17 cellular contexts compared by ENCODE assay signal in genomic region chr2:207354466-207354865, GRCh38.
DNase-seq lines count a peak whose midpoint lies in the region; ATAC-seq, FAIRE-seq and TF ChIP-seq lines count a peak whose summit lies in the region.
"Had no signal": no experiment of that assay in that cellular context is flagged by ENCODE, and none has a peak within 500 bp of the region (broad histone marks: within the 10 kb centered on the region; RNA-seq: fewer than 3 reads in every experiment).

No MANE protein-coding gene starts in this region.

- intact Hi-C loops in GM12878 (cut with micrococcal nuclease; ENCODE audit: unreplicated experiment) = loop anchor here (10.0 kb wide), 1 partner anchor 550 kb away; no protein-coding TSS in a partner anchor

- H3K27ac ChIP-seq in GM12878 (ENCODE audit: control insufficient read depth, insufficient read depth) (no peak overlapping the region), neural progenitor cell (no peak overlapping the region), substantia nigra (ENCODE audit: low read depth, low read length, poor library complexity, severe bottlenecking) (peak overlapping the region; percentile 42)
- H3K27ac ChIP-seq: C4-2B, HL-60 had no signal

- H3K4me2 ChIP-seq in GM12878 (ENCODE audit: control insufficient read depth, insufficient read depth) = no peak overlapping the region
- no peak overlapping the region for H3K4me2 ChIP-seq in neural progenitor cell

- peaks cover 28% of the 10 kb centered on the region for H3K4me1 Mint-ChIP-seq in neural progenitor cell

- peaks cover 7% of the 10 kb centered on the region; the same call in 1 of the 2 replicates for H3K4me1 ChIP-seq in GM12878 (ENCODE audit: control insufficient read depth, insufficient read depth, low read length)
- peaks cover 22% of the 10 kb centered on the region for H3K4me1 ChIP-seq in neural progenitor cell
- H3K4me1 ChIP-seq: BE2C, HAP-1 had no signal

- H3F3A ChIP-seq in neural progenitor cell (ENCODE audit: low read depth) = no peaks in the 10 kb centered on the region

- no peak for TF ChIP-seq RAD21 in GM12878 (IDR thresholded peaks at IDR 0.05; ENCODE audit: insufficient read depth, low read depth, low read length)

- H3K27me3 ChIP-seq in GM12878 (replicated peaks in 1 of 2; ENCODE audit: control insufficient read depth in 2 of 2, insufficient read depth in 2 of 2, low read length in 1 of 2) = no peaks in the 10 kb centered on the region
- H3K27me3 ChIP-seq in neural progenitor cell = no peaks in the 10 kb centered on the region
- H3K27me3 ChIP-seq: BE2C had no signal

- in situ Hi-C loops in GM12878 (cut with MboI) = no loop called here
- in situ Hi-C loops in G401 (cut with HindIII; ENCODE audit: low sequenced_read_pairs) = no loop called here

- DNase-seq in Ammon's horn (ENCODE audit: low spot score) (peak; percentile 15), GM12878 (ENCODE audit: low read depth, low spot score) (no peak), neural progenitor cell (ENCODE audit: low spot score) (peak; percentile 36), substantia nigra (lab: John Stamatoyannopoulos, UW) (peak in 9 of 49 donors; percentile 2 to 19 (median 9)), NCI-H1417 treated with DMSO at 0.1 percent for 48 hours (lab: John Stamatoyannopoulos, UW) (no peak), activated gamma-delta T cell treated with Interleukin-2 at 50 U/mL for 16 hours (no peak), G401 (ENCODE audit: low spot score) (no peak)
- DNase-seq: BE2C; CD4-positive, alpha-beta memory T cell; DMS79 had no signal

- CTCF ChIA-PET in GM12878 (lab: Yijun Ruan, JAX) = interaction anchor here (0.7 kb wide), 2 partner anchors 113 to 114 kb away, joined by 3 read pairs; no protein-coding TSS in a partner anchor

- no peak overlapping the region for H2AFZ ChIP-seq in GM12878 (ENCODE audit: control insufficient read depth, low read depth, low read length)
- H2AFZ ChIP-seq in neural progenitor cell (replicated peaks) = peak overlapping the region; percentile 7

- no peaks in the 10 kb centered on the region for H3K79me2 ChIP-seq in GM12878 (ENCODE audit: control insufficient read depth, insufficient read depth, low read length)
- H3K79me2 ChIP-seq in neural progenitor cell (ENCODE audit: low read depth) = no peaks in the 10 kb centered on the region

- SMC1A ChIA-PET in GM12878 (lab: Charles Lee; ENCODE audit: uncharacterized antibody, unreplicated experiment) = interaction anchor here (1.0 to 3.3 kb wide), 6 partner anchors 11 to 658 kb away, joined by 3 to 22 read pairs (median 7); no protein-coding TSS in a partner anchor

- H3K4me3 Mint-ChIP-seq in neural progenitor cell = no peak overlapping the region
- H3K4me3 Mint-ChIP-seq: CD4-positive, alpha-beta memory T cell had no signal

- no peaks in the 10 kb centered on the region for H3K36me3 Mint-ChIP-seq in neural progenitor cell
- H3K36me3 Mint-ChIP-seq: CD4-positive, alpha-beta memory T cell had no signal

- no TSS peak for BruUV-seq in GM12878 (replicated peaks; lab: Mats Ljungman, UMichigan)

- H3K4me3 ChIP-seq in GM12878 = no peak overlapping the region
- H3K4me3 ChIP-seq in neural progenitor cell = no peak overlapping the region
- H3K4me3 ChIP-seq: HAP-1 had no signal

- H3K9me3 ChIP-seq in GM12878 (replicated peaks; ENCODE audit: control insufficient read depth, insufficient read depth, low read length) = no peaks in the 10 kb centered on the region
- H3K9me3 ChIP-seq in neural progenitor cell (ENCODE audit: low read depth) = no peaks in the 10 kb centered on the region
- H3K9me3 ChIP-seq: BE2C, HAP-1 had no signal

- 0% methylated on average over 1 of the region's 1 CpG for WGBS in GM12878 (ENCODE audit: insufficient coverage, insufficient replicate concordance, low lambda C conversion rate, missing lambda C conversion rate)

- TF ChIP-seq CTCF in GM12878 (IDR thresholded peaks at IDR 0.05 in 2 of 3, conservative IDR thresholded peaks at IDR 0.05 in 1 of 3; ENCODE audit: control insufficient read depth in 2 of 3, extremely low read depth in 1 of 3, insufficient read depth in 1 of 3, low read depth in 3 of 3, low read length in 3 of 3) (no peak), neural progenitor cell (IDR thresholded peaks at IDR 0.05) (no peak)

- no peak overlapping the region for H3K27ac Mint-ChIP-seq in neural progenitor cell
- H3K27ac Mint-ChIP-seq: CD4-positive, alpha-beta memory T cell had no signal

- H3K9ac ChIP-seq in GM12878 (ENCODE audit: control insufficient read depth, insufficient read depth, low read length) (no peak overlapping the region), neural progenitor cell (no peak overlapping the region)

- H4K20me1 ChIP-seq in GM12878 (ENCODE audit: control insufficient read depth, insufficient read depth) (no peaks in the 10 kb centered on the region), neural progenitor cell (ENCODE audit: low read depth) (no peaks in the 10 kb centered on the region)

- peaks cover 2% of the 10 kb centered on the region for H3K27me3 Mint-ChIP-seq in neural progenitor cell (ENCODE audit: insufficient read depth, low read depth)
- H3K27me3 Mint-ChIP-seq: CD4-positive, alpha-beta memory T cell had no signal

- RAD21 ChIA-PET in GM12878 (lab: Charles Lee; ENCODE audit: unreplicated experiment) = interaction anchor here (1.1 to 2.2 kb wide), 4 partner anchors 10 to 190 kb away, joined by 3 to 5 read pairs (median 4); no protein-coding TSS in a partner anchor

- no peak for TF ChIP-seq EP300 in GM12878 (IDR thresholded peaks at IDR 0.05; ENCODE audit: borderline replicate concordance in 1 of 2, control insufficient read depth in 1 of 2, low read depth in 2 of 2, low read length in 2 of 2)

- H3K9me3 Mint-ChIP-seq in neural progenitor cell = no peaks in the 10 kb centered on the region

- no peak for TF ChIP-seq POLR2A in GM12878 (IDR thresholded peaks at IDR 0.05; ENCODE audit: low read depth, low read length)

- ATAC-seq in GM12878 = no peak

- H3K36me3 ChIP-seq in GM12878 (ENCODE audit: control insufficient read depth in 2 of 2, insufficient read depth in 2 of 2, low read length in 1 of 2) = no peaks in the 10 kb centered on the region
- no peaks in the 10 kb centered on the region for H3K36me3 ChIP-seq in neural progenitor cell
- H3K36me3 ChIP-seq: BE2C, HAP-1 had no signal

- POLR2A ChIA-PET in GM12878 (lab: Charles Lee) = interaction anchor here (0.5 to 0.8 kb wide), 2 partner anchors 70 to 340 kb away, joined by 3 read pairs; no protein-coding TSS in a partner anchor

- FAIRE-seq in GM12878 (lab: Jason Lieb, UNC) = no peak
- FAIRE-seq: A204.1, G401.6, GM19239, H1 had no signal

TF ChIP-seq in GM12878, 131 proteins besides CTCF, POLR2A, EP300 and RAD21:
- TF ChIP-seq BCLAF1 (IDR thresholded peaks at IDR 0.05) (no peak), SPI1 (IDR thresholded peaks at IDR 0.05; ENCODE audit: borderline replicate concordance, insufficient read depth, low read depth, low read length) (0 out of 2 replicates have a peak, but pooled peaks have one; percentile 22)

Comparison
In these comparisons a context has a peak if more than half of its experiments do, and no peak if none do; other contexts are left out.
1. DNase-seq: peak in Ammon's horn (single experiment) and neural progenitor cell (single experiment); none in GM12878 (single experiment), NCI-H1417 treated with DMSO at 0.1 percent for 48 hours (single experiment), activated gamma-delta T cell treated with Interleukin-2 at 50 U/mL for 16 hours (single experiment) and G401 (single experiment).